In the genomic region with DNA sequence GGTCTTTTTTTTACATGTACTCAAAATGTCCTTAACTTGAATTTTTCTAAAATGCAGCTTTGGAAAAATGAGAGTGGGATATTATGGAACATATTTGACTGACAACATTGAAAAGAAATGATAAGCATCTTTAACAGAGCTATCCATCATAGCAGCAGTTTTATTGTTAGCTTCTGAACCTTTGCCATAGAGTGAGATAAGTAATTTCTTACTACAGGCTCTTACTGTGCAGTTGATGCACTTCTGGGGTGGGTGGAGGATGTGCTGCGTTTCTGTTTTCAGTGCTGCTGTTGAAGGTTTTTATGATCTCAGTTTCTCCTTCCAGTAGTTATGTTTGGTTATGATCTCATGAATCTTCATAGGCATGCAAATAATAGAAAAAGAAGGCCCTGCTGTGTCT, we compare ENCODE assay signal across 11 cellular contexts.
DNase-seq lines count a peak whose midpoint lies in the region; ATAC-seq and TF ChIP-seq lines count a peak whose summit lies in the region.
"Had no signal": no experiment of that assay in that cellular context is flagged by ENCODE, and none has a peak within 500 bp of the region (broad histone marks: within the 10 kb centered on the region; RNA-seq: fewer than 3 reads in every experiment).

No MANE protein-coding gene starts in this region.

- peaks cover 26% of the 10 kb centered on the region for H3K4me1 Mint-ChIP-seq in activated T-helper 17 cell treated with anti-CD3 and anti-CD28 coated beads, Interleukin-2, amount 50 U/mL, for 72 hours

- peak; percentile 65 for ATAC-seq in GM18498 (IDR thresholded peaks at IDR 0.05; ENCODE audit: unreplicated experiment)
- ATAC-seq in HG02852 (IDR thresholded peaks at IDR 0.05; ENCODE audit: unreplicated experiment): peak; percentile 64
- peak; percentile 84 for ATAC-seq in activated T-helper 17 cell treated with anti-CD3 and anti-CD28 coated beads, Interleukin-2, amount 50 U/mL, for 72 hours (replicated peaks)
- no peak for ATAC-seq in omental fat pad (ENCODE audit: low FRiP score)
- ATAC-seq: mucosa of descending colon had no signal

- peak overlapping the region; percentile 77 for H3K4me3 Mint-ChIP-seq in activated T-helper 17 cell treated with anti-CD3 and anti-CD28 coated beads, Interleukin-2, amount 50 U/mL, for 72 hours

- H3K9me3 Mint-ChIP-seq in activated T-helper 17 cell treated with anti-CD3 and anti-CD28 coated beads, Interleukin-2, amount 50 U/mL, for 72 hours: no peaks in the 10 kb centered on the region

- no peaks in the 10 kb centered on the region for H3K27me3 Mint-ChIP-seq in activated T-helper 17 cell treated with anti-CD3 and anti-CD28 coated beads, Interleukin-2, amount 50 U/mL, for 72 hours

- H3K36me3 Mint-ChIP-seq in activated T-helper 17 cell treated with anti-CD3 and anti-CD28 coated beads, Interleukin-2, amount 50 U/mL, for 72 hours (ENCODE audit: low read depth): peaks cover 6% of the 10 kb centered on the region

- TF ChIP-seq CTCF in omental fat pad (IDR thresholded peaks at IDR 0.05): no peak

- peak overlapping the region; percentile 96 for H3K27ac Mint-ChIP-seq in activated T-helper 17 cell treated with anti-CD3 and anti-CD28 coated beads, Interleukin-2, amount 50 U/mL, for 72 hours

- DNase-seq in stimulated activated CD4-positive, alpha-beta T cell treated with anti-CD3 and anti-CD28 coated beads, Interleukin-15, amount 100 ng/mL, for 48 hours (ENCODE audit: low read depth in 2 of 2): peak; percentile 30 to 43
- DNase-seq in NCI-H2196 (lab: John Stamatoyannopoulos, UW; ENCODE audit: unreplicated experiment) (no peak), omental fat pad (ENCODE audit: low spot score) (no peak), DMS53 treated with DMSO at 0.1 percent for 48 hours (lab: John Stamatoyannopoulos, UW; ENCODE audit: unreplicated experiment) (no peak)
- DNase-seq: erythroblast, mucosa of descending colon, NCI-H1105, sigmoid colon had no signal

Comparison
In these comparisons a context has a peak if more than half of its experiments do, and no peak if none do; other contexts are left out.
1. DNase-seq: peak in stimulated activated CD4-positive, alpha-beta T cell treated with anti-CD3 and anti-CD28 coated beads, Interleukin-15, amount 100 ng/mL, for 48 hours (2 of 2); none in NCI-H2196 (single experiment), omental fat pad (single experiment) and DMS53 treated with DMSO at 0.1 percent for 48 hours (single experiment).